ENCODE assay signal across 1 cellular context in genomic region chr14:90500665-90501370, GRCh38.
TF ChIP-seq lines count a peak whose summit lies in the region.

No MANE protein-coding gene starts in this region.

TF ChIP-seq in HepG2, 621 proteins besides CTCF, POLR2A, EP300 and RAD21 (continued from another document and continues in another):
- TF ChIP-seq, protein P1, sequence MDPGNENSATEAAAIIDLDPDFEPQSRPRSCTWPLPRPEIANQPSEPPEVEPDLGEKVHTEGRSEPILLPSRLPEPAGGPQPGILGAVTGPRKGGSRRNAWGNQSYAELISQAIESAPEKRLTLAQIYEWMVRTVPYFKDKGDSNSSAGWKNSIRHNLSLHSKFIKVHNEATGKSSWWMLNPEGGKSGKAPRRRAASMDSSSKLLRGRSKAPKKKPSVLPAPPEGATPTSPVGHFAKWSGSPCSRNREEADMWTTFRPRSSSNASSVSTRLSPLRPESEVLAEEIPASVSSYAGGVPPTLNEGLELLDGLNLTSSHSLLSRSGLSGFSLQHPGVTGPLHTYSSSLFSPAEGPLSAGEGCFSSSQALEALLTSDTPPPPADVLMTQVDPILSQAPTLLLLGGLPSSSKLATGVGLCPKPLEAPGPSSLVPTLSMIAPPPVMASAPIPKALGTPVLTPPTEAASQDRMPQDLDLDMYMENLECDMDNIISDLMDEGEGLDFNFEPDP (CRISPR knock-in tag; conservative IDR thresholded peaks at IDR 0.05): no peak
- TF ChIP-seq, protein P2, sequence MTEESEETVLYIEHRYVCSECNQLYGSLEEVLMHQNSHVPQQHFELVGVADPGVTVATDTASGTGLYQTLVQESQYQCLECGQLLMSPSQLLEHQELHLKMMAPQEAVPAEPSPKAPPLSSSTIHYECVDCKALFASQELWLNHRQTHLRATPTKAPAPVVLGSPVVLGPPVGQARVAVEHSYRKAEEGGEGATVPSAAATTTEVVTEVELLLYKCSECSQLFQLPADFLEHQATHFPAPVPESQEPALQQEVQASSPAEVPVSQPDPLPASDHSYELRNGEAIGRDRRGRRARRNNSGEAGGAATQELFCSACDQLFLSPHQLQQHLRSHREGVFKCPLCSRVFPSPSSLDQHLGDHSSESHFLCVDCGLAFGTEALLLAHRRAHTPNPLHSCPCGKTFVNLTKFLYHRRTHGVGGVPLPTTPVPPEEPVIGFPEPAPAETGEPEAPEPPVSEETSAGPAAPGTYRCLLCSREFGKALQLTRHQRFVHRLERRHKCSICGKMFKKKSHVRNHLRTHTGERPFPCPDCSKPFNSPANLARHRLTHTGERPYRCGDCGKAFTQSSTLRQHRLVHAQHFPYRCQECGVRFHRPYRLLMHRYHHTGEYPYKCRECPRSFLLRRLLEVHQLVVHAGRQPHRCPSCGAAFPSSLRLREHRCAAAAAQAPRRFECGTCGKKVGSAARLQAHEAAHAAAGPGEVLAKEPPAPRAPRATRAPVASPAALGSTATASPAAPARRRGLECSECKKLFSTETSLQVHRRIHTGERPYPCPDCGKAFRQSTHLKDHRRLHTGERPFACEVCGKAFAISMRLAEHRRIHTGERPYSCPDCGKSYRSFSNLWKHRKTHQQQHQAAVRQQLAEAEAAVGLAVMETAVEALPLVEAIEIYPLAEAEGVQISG (CRISPR knock-in tag; IDR thresholded peaks at IDR 0.05): peak; percentile 45; the same call in 1 of the 2 replicates
- TF ChIP-seq KDM5B (CRISPR knock-in tag; IDR thresholded peaks at IDR 0.05; ENCODE audit: borderline replicate concordance): peak; percentile 77; the same call in 1 of the 2 replicates
- TF ChIP-seq SAP130 (CRISPR knock-in tag; IDR thresholded peaks at IDR 0.05; ENCODE audit: low read depth): peak; percentile 55
- TF ChIP-seq ZNF781 (CRISPR knock-in tag; IDR thresholded peaks at IDR 0.05; ENCODE audit: borderline replicate concordance, not compliant biosample characterization): no peak
- no peak for TF ChIP-seq ZNF678 (CRISPR knock-in tag; IDR thresholded peaks at IDR 0.05)
- TF ChIP-seq ZNF318 (CRISPR knock-in tag; IDR thresholded peaks at IDR 0.05): no peak
- TF ChIP-seq RFX1 (IDR thresholded peaks at IDR 0.05): no peak
- TF ChIP-seq ZGPAT (CRISPR knock-in tag; IDR thresholded peaks at IDR 0.05): peak; percentile 46; the same call in 1 of the 2 replicates
- peak; percentile 45; the same call in 1 of the 2 replicates for TF ChIP-seq DMAP1 (CRISPR knock-in tag; IDR thresholded peaks at IDR 0.05)
- no peak for TF ChIP-seq ZNF232 (CRISPR knock-in tag; IDR thresholded peaks at IDR 0.05; ENCODE audit: borderline replicate concordance)
- TF ChIP-seq ZNF674 (CRISPR knock-in tag; IDR thresholded peaks at IDR 0.05; ENCODE audit: low read depth): 0 out of 2 replicates have a peak, but pooled peaks have one; percentile 77
- peak; percentile 73 for TF ChIP-seq ELF1 (CRISPR knock-in tag; IDR thresholded peaks at IDR 0.05)
- TF ChIP-seq ZNF263 (CRISPR knock-in tag; IDR thresholded peaks at IDR 0.05): peak; percentile 59; the same call in 1 of the 2 replicates
- TF ChIP-seq HCFC1 (IDR thresholded peaks at IDR 0.05; ENCODE audit: low read depth, low read length): 0 out of 2 replicates have a peak, but pooled peaks have one; percentile 16
- TF ChIP-seq PAWR (CRISPR knock-in tag; IDR thresholded peaks at IDR 0.05; ENCODE audit: borderline replicate concordance): no peak
- TF ChIP-seq TBX2 (CRISPR knock-in tag; IDR thresholded peaks at IDR 0.05; ENCODE audit: borderline replicate concordance): peak; percentile 63; the same call in 1 of the 2 replicates
- no peak for TF ChIP-seq ZNF20 (CRISPR knock-in tag; IDR thresholded peaks at IDR 0.05)
- no peak for TF ChIP-seq E2F1 (CRISPR knock-in tag; IDR thresholded peaks at IDR 0.05)
- peak; percentile 61; the same call in 1 of the 2 replicates for TF ChIP-seq ZFP91 (CRISPR knock-in tag; IDR thresholded peaks at IDR 0.05; ENCODE audit: borderline replicate concordance)
- no peak for TF ChIP-seq CEBPB (IDR thresholded peaks at IDR 0.05; ENCODE audit: borderline replicate concordance, low read depth, low read length)
- peak; percentile 38; the same call in 1 of the 2 replicates for TF ChIP-seq ZNF501 (CRISPR knock-in tag; IDR thresholded peaks at IDR 0.05)
- peak; percentile 43; the same call in 1 of the 2 replicates for TF ChIP-seq RBFOX2 (IDR thresholded peaks at IDR 0.05; ENCODE audit: low read depth, low read length)
- no peak for TF ChIP-seq ZNF777 (CRISPR knock-in tag; IDR thresholded peaks at IDR 0.05)
- TF ChIP-seq HNRNPL (IDR thresholded peaks at IDR 0.05; ENCODE audit: low read depth, low read length): 0 out of 2 replicates have a peak, but pooled peaks have one; percentile 47
- TF ChIP-seq ATF1 (CRISPR knock-in tag; IDR thresholded peaks at IDR 0.05): no peak
- TF ChIP-seq RARA (CRISPR knock-in tag; IDR thresholded peaks at IDR 0.05): peak; percentile 34; the same call in 1 of the 2 replicates
- TF ChIP-seq HDAC2 (CRISPR knock-in tag; IDR thresholded peaks at IDR 0.05): peak; percentile 43; the same call in 1 of the 2 replicates
- no peak for TF ChIP-seq ZNF577 (CRISPR knock-in tag; IDR thresholded peaks at IDR 0.05; ENCODE audit: borderline replicate concordance, low read depth)
- TF ChIP-seq, protein P3, sequence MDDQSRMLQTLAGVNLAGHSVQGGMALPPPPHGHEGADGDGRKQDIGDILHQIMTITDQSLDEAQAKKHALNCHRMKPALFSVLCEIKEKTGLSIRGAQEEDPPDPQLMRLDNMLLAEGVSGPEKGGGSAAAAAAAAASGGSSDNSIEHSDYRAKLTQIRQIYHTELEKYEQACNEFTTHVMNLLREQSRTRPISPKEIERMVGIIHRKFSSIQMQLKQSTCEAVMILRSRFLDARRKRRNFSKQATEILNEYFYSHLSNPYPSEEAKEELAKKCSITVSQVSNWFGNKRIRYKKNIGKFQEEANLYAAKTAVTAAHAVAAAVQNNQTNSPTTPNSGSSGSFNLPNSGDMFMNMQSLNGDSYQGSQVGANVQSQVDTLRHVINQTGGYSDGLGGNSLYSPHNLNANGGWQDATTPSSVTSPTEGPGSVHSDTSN (CRISPR knock-in tag; IDR thresholded peaks at IDR 0.05; ENCODE audit: borderline replicate concordance): no peak
- no peak for TF ChIP-seq ZNF512 (CRISPR knock-in tag; IDR thresholded peaks at IDR 0.05)
- TF ChIP-seq BCL3 (CRISPR knock-in tag; IDR thresholded peaks at IDR 0.05): no peak
- TF ChIP-seq TBP (CRISPR knock-in tag; IDR thresholded peaks at IDR 0.05): no peak
- TF ChIP-seq KMT2A (CRISPR knock-in tag; IDR thresholded peaks at IDR 0.05): peak; percentile 17; the same call in 1 of the 2 replicates
